1 cellular context compared by ENCODE assay signal in the genomic region with DNA sequence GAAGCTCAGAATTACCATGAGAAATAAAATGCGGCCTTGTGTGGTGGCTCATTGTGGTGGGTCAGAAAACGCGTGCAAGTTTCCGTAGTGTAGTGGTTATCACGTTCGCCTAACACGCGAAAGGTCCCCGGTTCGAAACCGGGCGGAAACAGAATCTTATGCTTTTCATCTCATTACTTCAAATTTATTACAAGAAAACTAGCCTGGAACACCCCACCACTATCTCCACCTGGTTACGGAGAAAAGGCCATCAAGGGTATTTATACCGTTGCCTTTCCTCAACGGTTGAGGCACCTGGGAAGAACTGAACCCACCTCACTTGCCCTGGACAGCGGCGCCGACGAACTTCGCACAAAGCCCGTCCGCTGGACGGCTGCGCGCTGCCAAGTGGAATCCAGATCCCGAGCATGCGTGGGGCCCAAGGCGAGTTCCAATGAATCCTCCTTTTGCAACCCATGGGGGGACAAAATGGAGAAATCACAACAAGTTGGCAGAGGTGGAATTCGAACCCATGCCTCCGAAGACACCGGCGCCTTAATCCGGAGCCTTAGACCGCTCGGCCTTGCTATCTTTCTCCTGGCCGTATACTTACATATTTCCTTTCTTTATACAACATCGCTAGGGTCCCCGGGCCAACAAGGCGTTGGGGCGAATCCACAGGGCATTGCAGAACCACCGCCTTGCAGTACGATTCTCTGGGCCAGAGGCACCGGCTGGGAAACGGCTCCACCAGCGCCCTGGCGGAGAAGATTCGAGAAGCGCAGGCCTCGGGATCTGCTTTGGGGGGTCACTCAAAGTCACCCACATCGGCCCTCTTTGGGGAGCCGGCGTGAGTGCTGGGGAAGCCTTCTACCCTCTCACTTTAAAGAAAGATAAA.
TF ChIP-seq lines count a peak whose summit lies in the region.

No MANE protein-coding gene starts in this region.

TF ChIP-seq in HEK293, 187 proteins besides CTCF, POLR2A, EP300 and RAD21 (continued from another document):
- TF ChIP-seq, protein P1, sequence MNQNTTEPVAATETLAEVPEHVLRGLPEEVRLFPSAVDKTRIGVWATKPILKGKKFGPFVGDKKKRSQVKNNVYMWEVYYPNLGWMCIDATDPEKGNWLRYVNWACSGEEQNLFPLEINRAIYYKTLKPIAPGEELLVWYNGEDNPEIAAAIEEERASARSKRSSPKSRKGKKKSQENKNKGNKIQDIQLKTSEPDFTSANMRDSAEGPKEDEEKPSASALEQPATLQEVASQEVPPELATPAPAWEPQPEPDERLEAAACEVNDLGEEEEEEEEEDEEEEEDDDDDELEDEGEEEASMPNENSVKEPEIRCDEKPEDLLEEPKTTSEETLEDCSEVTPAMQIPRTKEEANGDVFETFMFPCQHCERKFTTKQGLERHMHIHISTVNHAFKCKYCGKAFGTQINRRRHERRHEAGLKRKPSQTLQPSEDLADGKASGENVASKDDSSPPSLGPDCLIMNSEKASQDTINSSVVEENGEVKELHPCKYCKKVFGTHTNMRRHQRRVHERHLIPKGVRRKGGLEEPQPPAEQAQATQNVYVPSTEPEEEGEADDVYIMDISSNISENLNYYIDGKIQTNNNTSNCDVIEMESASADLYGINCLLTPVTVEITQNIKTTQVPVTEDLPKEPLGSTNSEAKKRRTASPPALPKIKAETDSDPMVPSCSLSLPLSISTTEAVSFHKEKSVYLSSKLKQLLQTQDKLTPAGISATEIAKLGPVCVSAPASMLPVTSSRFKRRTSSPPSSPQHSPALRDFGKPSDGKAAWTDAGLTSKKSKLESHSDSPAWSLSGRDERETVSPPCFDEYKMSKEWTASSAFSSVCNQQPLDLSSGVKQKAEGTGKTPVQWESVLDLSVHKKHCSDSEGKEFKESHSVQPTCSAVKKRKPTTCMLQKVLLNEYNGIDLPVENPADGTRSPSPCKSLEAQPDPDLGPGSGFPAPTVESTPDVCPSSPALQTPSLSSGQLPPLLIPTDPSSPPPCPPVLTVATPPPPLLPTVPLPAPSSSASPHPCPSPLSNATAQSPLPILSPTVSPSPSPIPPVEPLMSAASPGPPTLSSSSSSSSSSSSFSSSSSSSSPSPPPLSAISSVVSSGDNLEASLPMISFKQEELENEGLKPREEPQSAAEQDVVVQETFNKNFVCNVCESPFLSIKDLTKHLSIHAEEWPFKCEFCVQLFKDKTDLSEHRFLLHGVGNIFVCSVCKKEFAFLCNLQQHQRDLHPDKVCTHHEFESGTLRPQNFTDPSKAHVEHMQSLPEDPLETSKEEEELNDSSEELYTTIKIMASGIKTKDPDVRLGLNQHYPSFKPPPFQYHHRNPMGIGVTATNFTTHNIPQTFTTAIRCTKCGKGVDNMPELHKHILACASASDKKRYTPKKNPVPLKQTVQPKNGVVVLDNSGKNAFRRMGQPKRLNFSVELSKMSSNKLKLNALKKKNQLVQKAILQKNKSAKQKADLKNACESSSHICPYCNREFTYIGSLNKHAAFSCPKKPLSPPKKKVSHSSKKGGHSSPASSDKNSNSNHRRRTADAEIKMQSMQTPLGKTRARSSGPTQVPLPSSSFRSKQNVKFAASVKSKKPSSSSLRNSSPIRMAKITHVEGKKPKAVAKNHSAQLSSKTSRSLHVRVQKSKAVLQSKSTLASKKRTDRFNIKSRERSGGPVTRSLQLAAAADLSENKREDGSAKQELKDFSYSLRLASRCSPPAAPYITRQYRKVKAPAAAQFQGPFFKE (tag by site-specific recombination; IDR thresholded peaks at IDR 0.05; ENCODE audit: borderline replicate concordance) = no peak
- TF ChIP-seq SP7 (tag by site-specific recombination; IDR thresholded peaks at IDR 0.05) (no peak), ZNF223 (tag by site-specific recombination; IDR thresholded peaks at IDR 0.05) (no peak), ZNF2 (tag by site-specific recombination; IDR thresholded peaks at IDR 0.05) (0 out of 2 replicates have a peak, but pooled peaks have one; percentile 6), KLF10 (tag by site-specific recombination; IDR thresholded peaks at IDR 0.05) (0 out of 2 replicates have a peak, but pooled peaks have one; percentile 34), ZNF48 (tag by site-specific recombination; IDR thresholded peaks at IDR 0.05) (no peak), ZNF529 (tag by site-specific recombination; IDR thresholded peaks at IDR 0.05; ENCODE audit: insufficient replicate concordance) (no peak), HOXA7 (CRISPR knock-in tag; IDR thresholded peaks at IDR 0.05; ENCODE audit: borderline replicate concordance) (no peak), ZNF701 (tag by site-specific recombination; IDR thresholded peaks at IDR 0.05) (no peak), ZNF660 (tag by site-specific recombination; IDR thresholded peaks at IDR 0.05) (peak; percentile 65; the same call in 1 of the 2 replicates), GLI4 (tag by site-specific recombination; IDR thresholded peaks at IDR 0.05) (no peak), ZEB2 (tag by site-specific recombination; IDR thresholded peaks at IDR 0.05) (0 out of 2 replicates have a peak, but pooled peaks have one; percentile 19), ZNF132 (tag by site-specific recombination; IDR thresholded peaks at IDR 0.05; ENCODE audit: borderline replicate concordance) (no peak), SALL2 (tag by site-specific recombination; IDR thresholded peaks at IDR 0.05; ENCODE audit: borderline replicate concordance) (no peak), ZNF549 (tag by site-specific recombination; IDR thresholded peaks at IDR 0.05) (no peak), ZNF776 (tag by site-specific recombination; IDR thresholded peaks at IDR 0.05; ENCODE audit: borderline replicate concordance) (no peak), ZNF792 (tag by site-specific recombination; IDR thresholded peaks at IDR 0.05) (no peak), ZNF707 (tag by site-specific recombination; IDR thresholded peaks at IDR 0.05) (no peak), KLF1 (tag by site-specific recombination; IDR thresholded peaks at IDR 0.05) (no peak), KLF16 (tag by site-specific recombination; IDR thresholded peaks at IDR 0.05) (no peak), ZNF146 (tag by site-specific recombination; IDR thresholded peaks at IDR 0.05) (no peak), ZBTB48 (tag by site-specific recombination; IDR thresholded peaks at IDR 0.05) (no peak)
- TF ChIP-seq, protein P2, sequence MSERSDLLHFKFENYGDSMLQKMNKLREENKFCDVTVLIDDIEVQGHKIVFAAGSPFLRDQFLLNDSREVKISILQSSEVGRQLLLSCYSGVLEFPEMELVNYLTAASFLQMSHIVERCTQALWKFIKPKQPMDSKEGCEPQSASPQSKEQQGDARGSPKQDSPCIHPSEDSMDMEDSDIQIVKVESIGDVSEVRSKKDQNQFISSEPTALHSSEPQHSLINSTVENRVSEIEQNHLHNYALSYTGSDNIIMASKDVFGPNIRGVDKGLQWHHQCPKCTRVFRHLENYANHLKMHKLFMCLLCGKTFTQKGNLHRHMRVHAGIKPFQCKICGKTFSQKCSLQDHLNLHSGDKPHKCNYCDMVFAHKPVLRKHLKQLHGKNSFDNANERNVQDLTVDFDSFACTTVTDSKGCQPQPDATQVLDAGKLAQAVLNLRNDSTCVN (tag by site-specific recombination; optimal IDR thresholded peaks at IDR 0.05) = no peak
- TF ChIP-seq, protein P3, sequence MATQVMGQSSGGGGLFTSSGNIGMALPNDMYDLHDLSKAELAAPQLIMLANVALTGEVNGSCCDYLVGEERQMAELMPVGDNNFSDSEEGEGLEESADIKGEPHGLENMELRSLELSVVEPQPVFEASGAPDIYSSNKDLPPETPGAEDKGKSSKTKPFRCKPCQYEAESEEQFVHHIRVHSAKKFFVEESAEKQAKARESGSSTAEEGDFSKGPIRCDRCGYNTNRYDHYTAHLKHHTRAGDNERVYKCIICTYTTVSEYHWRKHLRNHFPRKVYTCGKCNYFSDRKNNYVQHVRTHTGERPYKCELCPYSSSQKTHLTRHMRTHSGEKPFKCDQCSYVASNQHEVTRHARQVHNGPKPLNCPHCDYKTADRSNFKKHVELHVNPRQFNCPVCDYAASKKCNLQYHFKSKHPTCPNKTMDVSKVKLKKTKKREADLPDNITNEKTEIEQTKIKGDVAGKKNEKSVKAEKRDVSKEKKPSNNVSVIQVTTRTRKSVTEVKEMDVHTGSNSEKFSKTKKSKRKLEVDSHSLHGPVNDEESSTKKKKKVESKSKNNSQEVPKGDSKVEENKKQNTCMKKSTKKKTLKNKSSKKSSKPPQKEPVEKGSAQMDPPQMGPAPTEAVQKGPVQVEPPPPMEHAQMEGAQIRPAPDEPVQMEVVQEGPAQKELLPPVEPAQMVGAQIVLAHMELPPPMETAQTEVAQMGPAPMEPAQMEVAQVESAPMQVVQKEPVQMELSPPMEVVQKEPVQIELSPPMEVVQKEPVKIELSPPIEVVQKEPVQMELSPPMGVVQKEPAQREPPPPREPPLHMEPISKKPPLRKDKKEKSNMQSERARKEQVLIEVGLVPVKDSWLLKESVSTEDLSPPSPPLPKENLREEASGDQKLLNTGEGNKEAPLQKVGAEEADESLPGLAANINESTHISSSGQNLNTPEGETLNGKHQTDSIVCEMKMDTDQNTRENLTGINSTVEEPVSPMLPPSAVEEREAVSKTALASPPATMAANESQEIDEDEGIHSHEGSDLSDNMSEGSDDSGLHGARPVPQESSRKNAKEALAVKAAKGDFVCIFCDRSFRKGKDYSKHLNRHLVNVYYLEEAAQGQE (tag by site-specific recombination; IDR thresholded peaks at IDR 0.05) = peak; percentile 72
- TF ChIP-seq, protein P4, sequence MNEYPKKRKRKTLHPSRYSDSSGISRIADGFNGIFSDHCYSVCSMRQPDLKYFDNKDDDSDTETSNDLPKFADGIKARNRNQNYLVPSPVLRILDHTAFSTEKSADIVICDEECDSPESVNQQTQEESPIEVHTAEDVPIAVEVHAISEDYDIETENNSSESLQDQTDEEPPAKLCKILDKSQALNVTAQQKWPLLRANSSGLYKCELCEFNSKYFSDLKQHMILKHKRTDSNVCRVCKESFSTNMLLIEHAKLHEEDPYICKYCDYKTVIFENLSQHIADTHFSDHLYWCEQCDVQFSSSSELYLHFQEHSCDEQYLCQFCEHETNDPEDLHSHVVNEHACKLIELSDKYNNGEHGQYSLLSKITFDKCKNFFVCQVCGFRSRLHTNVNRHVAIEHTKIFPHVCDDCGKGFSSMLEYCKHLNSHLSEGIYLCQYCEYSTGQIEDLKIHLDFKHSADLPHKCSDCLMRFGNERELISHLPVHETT (tag by site-specific recombination; IDR thresholded peaks at IDR 0.05) = no peak
- TF ChIP-seq, protein P5, sequence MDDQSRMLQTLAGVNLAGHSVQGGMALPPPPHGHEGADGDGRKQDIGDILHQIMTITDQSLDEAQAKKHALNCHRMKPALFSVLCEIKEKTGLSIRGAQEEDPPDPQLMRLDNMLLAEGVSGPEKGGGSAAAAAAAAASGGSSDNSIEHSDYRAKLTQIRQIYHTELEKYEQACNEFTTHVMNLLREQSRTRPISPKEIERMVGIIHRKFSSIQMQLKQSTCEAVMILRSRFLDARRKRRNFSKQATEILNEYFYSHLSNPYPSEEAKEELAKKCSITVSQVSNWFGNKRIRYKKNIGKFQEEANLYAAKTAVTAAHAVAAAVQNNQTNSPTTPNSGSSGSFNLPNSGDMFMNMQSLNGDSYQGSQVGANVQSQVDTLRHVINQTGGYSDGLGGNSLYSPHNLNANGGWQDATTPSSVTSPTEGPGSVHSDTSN (CRISPR knock-in tag; IDR thresholded peaks at IDR 0.05) = no peak
